ENCODE assay signal across 8 cellular contexts in genomic region chr11:64230209-64230984, GRCh38. TPM values are rescaled to one million over a fixed set of nuclear protein-coding genes. Genes with fewer than 3 reads are reported as not detected.
A peak's percentile ranks its signal among the peaks of the same experiment; 100 is the strongest.
DNase-seq lines count a peak whose midpoint lies in the region; ATAC-seq and TF ChIP-seq lines count a peak whose summit lies in the region.

Gene DNAJC4, plus strand, starts transcription at chr11:64230548. Its CDS starts 307 bp downstream, at chr11:64230855.

- DNase-seq in AG20443 (ENCODE audit: low spot score) (peak; percentile 77), HT1080 (ENCODE audit: low read depth) (peak; percentile 90), NOMO-1 treated with DMSO at 0.1 percent for 48 hours (lab: John Stamatoyannopoulos, UW; ENCODE audit: unreplicated experiment) (peak; percentile 90), endodermal cell (peak; percentile 98), mesenteric fat pad (ENCODE audit: low spot score) (no peak)
- peak; percentile 79 for DNase-seq in activated CD8-positive, alpha-beta memory T cell treated with anti-CD3 and anti-CD28 coated beads, Interleukin-2, amount 50 U/mL, for 24 hours (ENCODE audit: extremely low read depth)
- peak; percentile 75 for DNase-seq in stimulated activated CD8-positive, alpha-beta memory T cell treated with anti-CD3 and anti-CD28 coated beads, Interleukin-12 subunit alpha, Interleukin-12 subunit beta, amount 100 ng/mL, for 4 hours (ENCODE audit: low read depth)

- H3K27me3 Mint-ChIP-seq in endodermal cell (ENCODE audit: insufficient read depth): peaks cover 6% of the 10 kb centered on the region

- H3K9me3 ChIP-seq in endodermal cell (ENCODE audit: control insufficient read depth, low read length): no peaks in the 10 kb centered on the region

- peaks cover 13% of the 10 kb centered on the region for H3K4me1 Mint-ChIP-seq in endodermal cell

- H3K36me3 Mint-ChIP-seq in endodermal cell (ENCODE audit: low read depth): no peaks in the 10 kb centered on the region

- peak within 1 kb of the TSS; percentile 72 for H3K4me3 Mint-ChIP-seq in endodermal cell

- H3K4me1 ChIP-seq in endodermal cell (ENCODE audit: control insufficient read depth, insufficient read depth, low read length): peaks cover 4% of the 10 kb centered on the region

- peak within 1 kb of the TSS; percentile 85 for H3K4me3 ChIP-seq in endodermal cell (ENCODE audit: low read length)

- 0 to 1% methylated on average over 38 to 59 of the region's 59 CpGs for WGBS in endodermal cell (ENCODE audit: insufficient coverage in 1 of 2, insufficient read length in 1 of 2), 2 experiments

- ATAC-seq in GM19351 (IDR thresholded peaks at IDR 0.05; ENCODE audit: unreplicated experiment): peak; percentile 38

- no peak for TF ChIP-seq CTCF in endodermal cell (conservative IDR thresholded peaks at IDR 0.05)

- peak within 1 kb of the TSS; percentile 74 for H3K27ac ChIP-seq in endodermal cell (ENCODE audit: low read depth, low read length)

- H3K9ac ChIP-seq in endodermal cell (ENCODE audit: extremely low read depth, low read length, poor library complexity, severe bottlenecking): peak within 1 kb of the TSS; percentile 49

- H3K27ac Mint-ChIP-seq in endodermal cell: peak within 1 kb of the TSS; percentile 81

- no peaks in the 10 kb centered on the region for H3K27me3 ChIP-seq in endodermal cell (ENCODE audit: control insufficient read depth, insufficient read depth, low read length, poor library complexity, severe bottlenecking)

- H3K36me3 ChIP-seq in endodermal cell (ENCODE audit: control insufficient read depth, insufficient read depth, low read length): no peaks in the 10 kb centered on the region

- no peaks in the 10 kb centered on the region for H3K9me3 Mint-ChIP-seq in endodermal cell

RNA-seq across cellular contexts. Expression of gene DNAJC4, which starts in this region (rescaled TPM):
- 2.9 and 11.1 TPM in 2 replicates for total RNA-seq in HT1080 (2014; rRNA removed; shearing (Covaris generic))
- 25.7 and 29.8 TPM in 2 replicates for polyA plus RNA-seq in HT1080 (2015; cell fraction: cytosol; rRNA removed)
- 25.5 and 30.7 TPM in 2 replicates for polyA plus RNA-seq in HT1080 (2015; cell fraction: nucleus; rRNA removed)
- total RNA-seq in endodermal cell (10 to 100 TPM; 20.3 to 22.9 TPM), mesenteric fat pad (20.4 TPM)
- polyA plus RNA-seq in endodermal cell (2013, experiment 1 of 2): 47.3 TPM
- polyA plus RNA-seq in endodermal cell (2013, experiment 2 of 2): 47.4 TPM
